In genomic region chr20:4971064-4971463, GRCh38 we compare ENCODE assay signal across 18 cellular contexts. TPM values are rescaled to one million over a fixed set of nuclear protein-coding genes. Genes with fewer than 3 reads are reported as not detected.
DNase-seq lines count a peak whose midpoint lies in the region; ATAC-seq and TF ChIP-seq lines count a peak whose summit lies in the region.
"Had no signal": no experiment of that assay in that cellular context is flagged by ENCODE, and none has a peak within 500 bp of the region (broad histone marks: within the 10 kb centered on the region; RNA-seq: fewer than 3 reads in every experiment).

No MANE protein-coding gene starts in this region.

- POLR2A ChIA-PET in activated CD4-positive, alpha-beta T cell treated with anti-CD3 and anti-CD28 coated beads, Interleukin-2, amount 10 ng/mL, durations not matched to agents 7 days and 5 days (lab: Charles Lee) = no interaction called here

- H3K9me3 Mint-ChIP-seq in activated CD4-positive, alpha-beta T cell treated with anti-CD3 and anti-CD28 coated beads, Interleukin-2, amount 10 ng/mL, durations not matched to agents 7 days and 5 days = no peaks in the 10 kb centered on the region
- no peaks in the 10 kb centered on the region for H3K9me3 Mint-ChIP-seq in stimulated activated naive B cell treated with anti-CD40 and anti-IgM and Interleukin-4, amounts not matched to agents 10 μg/mL and 1 μg/mL and 100 μg/mL, for 72 hours
- H3K9me3 Mint-ChIP-seq: CD4-positive, CD25-positive, alpha-beta regulatory T cell had no signal

- TF ChIP-seq EP300 in suprapubic skin (IDR thresholded peaks at IDR 0.05) = no peak

- H3F3A ChIP-seq in OCI-LY1 (ENCODE audit: insufficient read depth, low read length) = peaks cover 4% of the 10 kb centered on the region; the same call in 1 of the 2 replicates

- H3K36me3 Mint-ChIP-seq in activated CD4-positive, alpha-beta T cell treated with anti-CD3 and anti-CD28 coated beads, Interleukin-2, amount 10 ng/mL, durations not matched to agents 7 days and 5 days (ENCODE audit: low read depth) = peaks cover 12% of the 10 kb centered on the region
- peaks cover 28 to 33% of the 10 kb centered on the region in 2 donors for H3K36me3 Mint-ChIP-seq in stimulated activated naive B cell treated with anti-CD40 and anti-IgM and Interleukin-4, amounts not matched to agents 10 μg/mL and 1 μg/mL and 100 μg/mL, for 72 hours

- peaks cover 39% of the 10 kb centered on the region for H3K79me2 ChIP-seq in OCI-LY1 (ENCODE audit: insufficient read depth, low read length)

- H4K20me1 ChIP-seq in OCI-LY1 (ENCODE audit: insufficient read depth, low read length) = no peaks in the 10 kb centered on the region

- intact Hi-C loops in adrenal gland (cut with DNase I) = no loop called here

- H3K4me1 Mint-ChIP-seq in activated CD4-positive, alpha-beta T cell treated with anti-CD3 and anti-CD28 coated beads, Interleukin-2, amount 10 ng/mL, durations not matched to agents 7 days and 5 days = peaks cover 26% of the 10 kb centered on the region
- peaks cover 25 to 49% of the 10 kb centered on the region in 2 donors for H3K4me1 Mint-ChIP-seq in stimulated activated naive B cell treated with anti-CD40 and anti-IgM and Interleukin-4, amounts not matched to agents 10 μg/mL and 1 μg/mL and 100 μg/mL, for 72 hours

- peaks cover 55% of the 10 kb centered on the region for H3K36me3 ChIP-seq in OCI-LY1 (ENCODE audit: insufficient read depth, low read length)
- H3K36me3 ChIP-seq in adrenal gland (replicated peaks in 1 of 2) = peaks cover 0 to 31% of the 10 kb centered on the region in 2 donors
- peaks cover 9% of the 10 kb centered on the region for H3K36me3 ChIP-seq in suprapubic skin

- H3K27me3 ChIP-seq in OCI-LY1 (ENCODE audit: insufficient read depth, low read length) (no peaks in the 10 kb centered on the region), adrenal gland (no peaks in the 10 kb centered on the region), suprapubic skin (no peaks in the 10 kb centered on the region)
- H3K27me3 ChIP-seq: BLaER1 treated with 17β-estradiol and CSF1 and Interleukin-3, amounts not matched to agents 10 nM and 100 nM had no signal

- TF ChIP-seq POLR2A in adrenal gland (IDR thresholded peaks at IDR 0.05) (no peak), suprapubic skin (IDR thresholded peaks at IDR 0.05) (no peak)

- H3K27ac Mint-ChIP-seq in activated CD4-positive, alpha-beta T cell treated with anti-CD3 and anti-CD28 coated beads, Interleukin-2, amount 10 ng/mL, durations not matched to agents 7 days and 5 days = peak overlapping the region; percentile 25
- H3K27ac Mint-ChIP-seq in stimulated activated naive B cell treated with anti-CD40 and anti-IgM and Interleukin-4, amounts not matched to agents 10 μg/mL and 1 μg/mL and 100 μg/mL, for 72 hours = peak overlapping the region; percentile 56
- H3K27ac Mint-ChIP-seq: CD4-positive, CD25-positive, alpha-beta regulatory T cell had no signal

- H3K27ac ChIP-seq in OCI-LY1 (ENCODE audit: low read depth, low read length, poor library complexity, severe bottlenecking) (peak overlapping the region; percentile 98), adrenal gland (peak overlapping the region in 3 of 5 donors; percentile 62 to 90 (median 89)), suprapubic skin (no peak overlapping the region)
- H3K27ac ChIP-seq: 22Rv1; BLaER1 treated with 17β-estradiol and CSF1 and Interleukin-3, amounts not matched to agents 10 nM and 100 nM; GM23248; HL-60 had no signal

- whole genome bisulfite sequencing in adrenal gland, 4 donors = 92 to 100% (median 96%) methylated on average over 2 of the region's 2 CpGs
- 97% methylated on average over 2 of the region's 2 CpGs for WGBS in suprapubic skin

- H3K4me3 ChIP-seq in OCI-LY1 (ENCODE audit: low read depth, low read length, poor library complexity, severe bottlenecking) (no peak overlapping the region), adrenal gland (no peak overlapping the region), suprapubic skin (no peak overlapping the region)
- H3K4me3 ChIP-seq: BLaER1 treated with 17β-estradiol and CSF1 and Interleukin-3, amounts not matched to agents 10 nM and 100 nM; GM12878; GM23248 had no signal

- H3K9me3 ChIP-seq in OCI-LY1 (ENCODE audit: low read length) (no peaks in the 10 kb centered on the region), adrenal gland (replicated peaks in 1 of 3) (no peaks in the 10 kb centered on the region), suprapubic skin (no peaks in the 10 kb centered on the region)
- H3K9me3 ChIP-seq: BLaER1 treated with 17β-estradiol and CSF1 and Interleukin-3, amounts not matched to agents 10 nM and 100 nM had no signal

- DNase-seq in activated CD4-positive, alpha-beta T cell treated with anti-CD3 and anti-CD28 coated beads, Interleukin-2, amount 10 ng/mL, durations not matched to agents 7 days and 5 days = no peak
- DNase-seq in activated CD4-positive, alpha-beta T cell treated with anti-CD3 and anti-CD28 coated beads, Interleukin-2, amount 50 U/mL, for 4 hours = no peak
- DNase-seq in adrenal gland (peak in 4 of 7 donors; percentile 4 to 48 (median 16)), suprapubic skin (ENCODE audit: low spot score in 2 of 2) (no peak), NCI-H2171 (lab: John Stamatoyannopoulos, UW) (no peak)
- DNase-seq in stimulated activated naive B cell treated with anti-CD40 and anti-IgM and Interleukin-4, amounts not matched to agents 10 μg/mL and 1 μg/mL and 100 μg/mL, for 72 hours = no peak
- DNase-seq: AML-193; Calu3; CD4-positive, CD25-positive, alpha-beta regulatory T cell; DMS 273 treated with DMSO at 0.1 percent for 48 hours; GM23248 had no signal

- CTCF ChIA-PET in activated CD4-positive, alpha-beta T cell treated with anti-CD3 and anti-CD28 coated beads, Interleukin-2, amount 10 ng/mL, durations not matched to agents 7 days and 5 days (lab: Charles Lee) = no interaction called here

- no peak overlapping the region for H3K4me2 ChIP-seq in OCI-LY1 (ENCODE audit: low read length)

- no peak for ATAC-seq in stimulated activated naive B cell treated with anti-CD40 and anti-IgM and Interleukin-4, amounts not matched to agents 10 μg/mL and 1 μg/mL and 100 μg/mL, for 72 hours (replicated peaks)
- no peak for ATAC-seq in HG03442 (IDR thresholded peaks at IDR 0.05; ENCODE audit: unreplicated experiment)
- ATAC-seq: GM12878, HCT116 had no signal

- H3K9me2 ChIP-seq in OCI-LY1 (ENCODE audit: low read depth, low read length) = no peaks in the 10 kb centered on the region

- H3K9ac ChIP-seq in OCI-LY1 (ENCODE audit: low read length) = no peak overlapping the region
- H3K9ac ChIP-seq: BLaER1 treated with 17β-estradiol and CSF1 and Interleukin-3, amounts not matched to agents 10 nM and 100 nM; GM23248 had no signal

- H3K4me1 ChIP-seq in OCI-LY1 (ENCODE audit: insufficient read depth, low read length, severe bottlenecking) (peaks cover 46% of the 10 kb centered on the region), adrenal gland (replicated peaks in 1 of 2) (peaks cover 27 to 59% of the 10 kb centered on the region in 2 donors), suprapubic skin (peaks cover 16% of the 10 kb centered on the region)

- H3K27me3 Mint-ChIP-seq in activated CD4-positive, alpha-beta T cell treated with anti-CD3 and anti-CD28 coated beads, Interleukin-2, amount 10 ng/mL, durations not matched to agents 7 days and 5 days = no peaks in the 10 kb centered on the region
- H3K27me3 Mint-ChIP-seq in stimulated activated naive B cell treated with anti-CD40 and anti-IgM and Interleukin-4, amounts not matched to agents 10 μg/mL and 1 μg/mL and 100 μg/mL, for 72 hours = no peaks in the 10 kb centered on the region
- H3K27me3 Mint-ChIP-seq: CD4-positive, CD25-positive, alpha-beta regulatory T cell had no signal

- H2AFZ ChIP-seq in OCI-LY1 (ENCODE audit: low read length) = no peak overlapping the region
- H2AFZ ChIP-seq: GM23248 had no signal

- no peak for TF ChIP-seq CTCF in OCI-LY1 (IDR thresholded peaks at IDR 0.05; ENCODE audit: low read length)
- no peak for TF ChIP-seq CTCF in adrenal gland (IDR thresholded peaks at IDR 0.05)
- TF ChIP-seq CTCF in suprapubic skin (IDR thresholded peaks at IDR 0.05) = no peak

- no peak overlapping the region for H3K4me3 Mint-ChIP-seq in activated CD4-positive, alpha-beta T cell treated with anti-CD3 and anti-CD28 coated beads, Interleukin-2, amount 10 ng/mL, durations not matched to agents 7 days and 5 days
- no peak overlapping the region for H3K4me3 Mint-ChIP-seq in stimulated activated naive B cell treated with anti-CD40 and anti-IgM and Interleukin-4, amounts not matched to agents 10 μg/mL and 1 μg/mL and 100 μg/mL, for 72 hours
- H3K4me3 Mint-ChIP-seq: CD4-positive, CD25-positive, alpha-beta regulatory T cell had no signal

RNA-seq across cellular contexts. Expression of gene SLC23A2, which starts 30.2 kb away (rescaled TPM):
- 10 to 100 TPM; 18.1 to 20.6 TPM for total RNA-seq in activated CD4-positive, alpha-beta T cell treated with anti-CD3 and anti-CD28 coated beads, Interleukin-2, amount 10 ng/mL, durations not matched to agents 7 days and 5 days
- total RNA-seq in adrenal gland (100 to 1,000 TPM in 7 of 8 donors, 10 to 100 TPM in 1; 98.1 to 294 (median 145) TPM), suprapubic skin (10 to 100 TPM; 10.5 to 29.0 (median 20.4) TPM)
- polyA plus RNA-seq in adrenal gland = 100 to 1,000 TPM in 2 of 3 donors, 10 to 100 TPM in 1; 51.0 to 224 (median 104) TPM

Comparison
In these comparisons a context has a peak if more than half of its experiments do, and no peak if none do; other contexts are left out.
1. DNase-seq: peak in adrenal gland (4 of 7); none in activated CD4-positive, alpha-beta T cell treated with anti-CD3 and anti-CD28 coated beads, Interleukin-2, amount 10 ng/mL, durations not matched to agents 7 days and 5 days (single experiment), activated CD4-positive, alpha-beta T cell treated with anti-CD3 and anti-CD28 coated beads, Interleukin-2, amount 50 U/mL, for 4 hours (0 of 2), stimulated activated naive B cell treated with anti-CD40 and anti-IgM and Interleukin-4, amounts not matched to agents 10 μg/mL and 1 μg/mL and 100 μg/mL, for 72 hours (single experiment), suprapubic skin (0 of 2) and NCI-H2171 (single experiment).